ENCODE assay signal across 2 cellular contexts in genomic region chr2:238286095-238286494, GRCh38.
TF ChIP-seq lines count a peak whose summit lies in the region.

No MANE protein-coding gene starts in this region.

TF ChIP-seq in HEK293, 187 proteins besides CTCF, POLR2A, EP300 and RAD21:
- no peak for TF ChIP-seq ZNF404 (tag by site-specific recombination; IDR thresholded peaks at IDR 0.05)
- no peak for TF ChIP-seq ZNF747 (tag by site-specific recombination; IDR thresholded peaks at IDR 0.05)
- TF ChIP-seq ZNF157 (tag by site-specific recombination; IDR thresholded peaks at IDR 0.05), result no peak
- TF ChIP-seq ZNF585B (tag by site-specific recombination; IDR thresholded peaks at IDR 0.05), result no peak
- TF ChIP-seq ZSCAN4 (tag by site-specific recombination; IDR thresholded peaks at IDR 0.05), result no peak
- 0 out of 2 replicates have a peak, but pooled peaks have one; percentile 0 for TF ChIP-seq ZNF629 (tag by site-specific recombination; IDR thresholded peaks at IDR 0.05)
- no peak for TF ChIP-seq ZNF600 (tag by site-specific recombination; IDR thresholded peaks at IDR 0.05)
- peak; percentile 3; the same call in 1 of the 2 replicates for TF ChIP-seq ZNF341 (tag by site-specific recombination; IDR thresholded peaks at IDR 0.05; ENCODE audit: low read depth)
- no peak for TF ChIP-seq ZNF837 (tag by site-specific recombination; IDR thresholded peaks at IDR 0.05)
- no peak for TF ChIP-seq HOXA7 (CRISPR knock-in tag; IDR thresholded peaks at IDR 0.05; ENCODE audit: borderline replicate concordance)
- no peak for TF ChIP-seq ZNF560 (tag by site-specific recombination; IDR thresholded peaks at IDR 0.05; ENCODE audit: borderline replicate concordance)

TF ChIP-seq in HepG2, 621 proteins besides CTCF, POLR2A, EP300 and RAD21 (continues in another document):
- TF ChIP-seq ZBTB21 (CRISPR knock-in tag; IDR thresholded peaks at IDR 0.05) (no peak; the same call in 1 of the 2 replicates), HINFP (CRISPR knock-in tag; IDR thresholded peaks at IDR 0.05; ENCODE audit: low read depth) (0 out of 2 replicates have a peak, but pooled peaks have one; percentile 14), CERS6 (CRISPR knock-in tag; IDR thresholded peaks at IDR 0.05) (no peak), JUN (CRISPR knock-in tag; IDR thresholded peaks at IDR 0.05) (no peak), ZNF530 (CRISPR knock-in tag; IDR thresholded peaks at IDR 0.05; ENCODE audit: low read depth) (no peak), ZNF589 (CRISPR knock-in tag; conservative IDR thresholded peaks at IDR 0.05) (no peak), SPEN (CRISPR knock-in tag; IDR thresholded peaks at IDR 0.05; ENCODE audit: low read depth) (no peak), E2F2 (CRISPR knock-in tag; IDR thresholded peaks at IDR 0.05; ENCODE audit: borderline replicate concordance) (no peak), MAFK (conservative IDR thresholded peaks at IDR 0.05 in 1 of 2, IDR thresholded peaks at IDR 0.05 in 1 of 2; ENCODE audit: low read length in 2 of 2) (no peak), MLLT10 (CRISPR knock-in tag; IDR thresholded peaks at IDR 0.05) (no peak), TEAD2 (CRISPR knock-in tag; IDR thresholded peaks at IDR 0.05) (0 out of 2 replicates have a peak, but pooled peaks have one; percentile 7), ZNF572 (CRISPR knock-in tag; IDR thresholded peaks at IDR 0.05) (peak; percentile 44; the same call in 1 of the 2 replicates), SALL2 (CRISPR knock-in tag; IDR thresholded peaks at IDR 0.05) (0 out of 2 replicates have a peak, but pooled peaks have one; percentile 12), FOXK1 (CRISPR knock-in tag; IDR thresholded peaks at IDR 0.05; ENCODE audit: borderline replicate concordance, low read depth) (no peak), SYNCRIP (IDR thresholded peaks at IDR 0.05; ENCODE audit: insufficient read depth, low read depth, low read length) (no peak), MTA1 (CRISPR knock-in tag; IDR thresholded peaks at IDR 0.05; ENCODE audit: borderline replicate concordance) (no peak), ZNF512 (CRISPR knock-in tag; IDR thresholded peaks at IDR 0.05) (no peak), JUND (CRISPR knock-in tag; IDR thresholded peaks at IDR 0.05) (no peak), ZFP90 (CRISPR knock-in tag; IDR thresholded peaks at IDR 0.05; ENCODE audit: borderline replicate concordance) (0 out of 2 replicates have a peak, but pooled peaks have one; percentile 11), ZMAT3 (CRISPR knock-in tag; conservative IDR thresholded peaks at IDR 0.05) (no peak), MIXL1 (CRISPR knock-in tag; IDR thresholded peaks at IDR 0.05) (no peak), ESRRA (CRISPR knock-in tag; IDR thresholded peaks at IDR 0.05; ENCODE audit: low read depth) (no peak), HIC2 (CRISPR knock-in tag; IDR thresholded peaks at IDR 0.05; ENCODE audit: low read depth) (no peak), EED (CRISPR knock-in tag; IDR thresholded peaks at IDR 0.05) (no peak), XBP1 (CRISPR knock-in tag; IDR thresholded peaks at IDR 0.05) (no peak), SSRP1 (CRISPR knock-in tag; IDR thresholded peaks at IDR 0.05) (no peak), DBP (CRISPR knock-in tag; IDR thresholded peaks at IDR 0.05; ENCODE audit: not compliant biosample characterization) (no peak), ARHGAP35 (CRISPR knock-in tag; IDR thresholded peaks at IDR 0.05; ENCODE audit: borderline replicate concordance) (0 out of 2 replicates have a peak, but pooled peaks have one; percentile 23), NR3C1 (CRISPR knock-in tag; IDR thresholded peaks at IDR 0.05) (no peak), ZNF768 (CRISPR knock-in tag; IDR thresholded peaks at IDR 0.05) (no peak), TBP (CRISPR knock-in tag; IDR thresholded peaks at IDR 0.05) (no peak), NR2F1 (CRISPR knock-in tag; IDR thresholded peaks at IDR 0.05) (no peak), NKX3-1 (CRISPR knock-in tag; IDR thresholded peaks at IDR 0.05) (no peak), ZNF232 (CRISPR knock-in tag; IDR thresholded peaks at IDR 0.05; ENCODE audit: borderline replicate concordance) (0 out of 2 replicates have a peak, but pooled peaks have one; percentile 16), GATA4 (IDR thresholded peaks at IDR 0.05; ENCODE audit: borderline replicate concordance, low read depth) (no peak), NFYC (CRISPR knock-in tag; IDR thresholded peaks at IDR 0.05) (0 out of 2 replicates have a peak, but pooled peaks have one; percentile 5), MAX (IDR thresholded peaks at IDR 0.05) (no peak), ZNF138 (CRISPR knock-in tag; IDR thresholded peaks at IDR 0.05; ENCODE audit: low read depth) (no peak), PRMT3 (CRISPR knock-in tag; IDR thresholded peaks at IDR 0.05; ENCODE audit: borderline replicate concordance, low read depth) (no peak), MAZ (IDR thresholded peaks at IDR 0.05; ENCODE audit: borderline replicate concordance, low read depth, low read length) (no peak), MAZ (CRISPR knock-in tag; IDR thresholded peaks at IDR 0.05; ENCODE audit: low read depth) (no peak), MXD4 (CRISPR knock-in tag; IDR thresholded peaks at IDR 0.05) (0 out of 2 replicates have a peak, but pooled peaks have one; percentile 1), CCDC6 (CRISPR knock-in tag; IDR thresholded peaks at IDR 0.05) (0 out of 2 replicates have a peak, but pooled peaks have one; percentile 48), NR0B2 (CRISPR knock-in tag; IDR thresholded peaks at IDR 0.05) (no peak), CSRNP2 (CRISPR knock-in tag; conservative IDR thresholded peaks at IDR 0.05; ENCODE audit: low read depth) (no peak), NBN (conservative IDR thresholded peaks at IDR 0.05) (no peak), TRIM22 (IDR thresholded peaks at IDR 0.05) (no peak), GABPA (IDR thresholded peaks at IDR 0.05; ENCODE audit: low read depth, low read length) (no peak), GABPA (CRISPR knock-in tag; IDR thresholded peaks at IDR 0.05; ENCODE audit: low read depth) (0 out of 2 replicates have a peak, but pooled peaks have one; percentile 4), PRPF4 (IDR thresholded peaks at IDR 0.05; ENCODE audit: low read depth, low read length, poor library complexity, severe bottlenecking) (no peak), ZC3H13 (CRISPR knock-in tag; IDR thresholded peaks at IDR 0.05) (no peak), CSRNP1 (CRISPR knock-in tag; IDR thresholded peaks at IDR 0.05) (0 out of 2 replicates have a peak, but pooled peaks have one; percentile 53), SP140L (CRISPR knock-in tag; IDR thresholded peaks at IDR 0.05; ENCODE audit: borderline replicate concordance) (no peak), HHEX (CRISPR knock-in tag; IDR thresholded peaks at IDR 0.05) (no peak), TAF1 (CRISPR knock-in tag; IDR thresholded peaks at IDR 0.05) (no peak), ASH2L (IDR thresholded peaks at IDR 0.05; ENCODE audit: insufficient read length, low read depth, low read length) (peak; percentile 52)
